27 cellular contexts compared by ENCODE assay signal in the genomic region with DNA sequence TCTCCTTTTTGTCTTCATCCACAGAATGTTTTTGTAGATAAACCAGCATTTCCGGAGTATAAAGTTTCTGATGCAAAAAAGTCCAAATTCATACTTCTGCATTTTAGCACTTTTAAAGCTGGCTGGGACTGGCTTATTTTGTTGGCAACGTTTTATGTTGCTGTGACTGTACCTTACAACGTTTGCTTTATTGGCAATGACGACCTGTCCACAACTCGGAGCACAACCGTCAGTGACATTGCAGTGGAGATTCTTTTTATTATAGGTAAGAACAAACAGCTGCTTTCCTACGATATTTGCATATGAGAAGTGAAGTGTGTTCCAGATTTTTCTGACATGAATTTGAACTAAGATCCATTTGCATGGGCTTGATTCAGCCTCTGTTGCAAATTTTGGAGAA.
DNase-seq lines count a peak whose midpoint lies in the region; ATAC-seq, FAIRE-seq and TF ChIP-seq lines count a peak whose summit lies in the region.
"Had no signal": no experiment of that assay in that cellular context is flagged by ENCODE, and none has a peak within 500 bp of the region (broad histone marks: within the 10 kb centered on the region; RNA-seq: fewer than 3 reads in every experiment).

No MANE protein-coding gene starts in this region.

- intact Hi-C loops in GM12878 (cut with micrococcal nuclease; ENCODE audit: unreplicated experiment) (loop anchor here (5.0 to 10.0 kb wide), 2 partner anchors 135 to 283 kb away; no protein-coding TSS in a partner anchor), sigmoid colon (cut with DNase I) (loop anchor here (2.0 kb wide), 1 partner anchor 519 kb away; no protein-coding TSS in a partner anchor)

- H3K36me3 ChIP-seq in OCI-LY1 (ENCODE audit: insufficient read depth, low read length) (no peaks in the 10 kb centered on the region), GM12878 (ENCODE audit: control insufficient read depth in 2 of 2, insufficient read depth in 2 of 2, low read length in 1 of 2) (no peaks in the 10 kb centered on the region), sigmoid colon (no peaks in the 10 kb centered on the region)
- H3K36me3 ChIP-seq: tibial nerve had no signal

- no peaks in the 10 kb centered on the region for H3K27me3 Mint-ChIP-seq in stimulated activated naive CD8-positive, alpha-beta T cell treated with anti-CD3 and anti-CD28 coated beads, Interleukin-15, Interleukin-2, amounts not matched to agents 100 ng/mL and 50 ng/mL, for 24 hours
- no peaks in the 10 kb centered on the region for H3K27me3 Mint-ChIP-seq in stimulated activated naive CD8-positive, alpha-beta T cell treated with anti-CD3 and anti-CD28 coated beads, Interleukin-15, amount 100 ng/mL, for 72 hours
- no peaks in the 10 kb centered on the region for H3K27me3 Mint-ChIP-seq in progenitor cell of endocrine pancreas
- H3K27me3 Mint-ChIP-seq: activated T-cell treated with anti-CD3 and anti-CD28 coated beads, Interleukin-2, amount 50 U/mL, for 24 hours; natural killer cell treated with Interleukin-12 subunit alpha and Interleukin-12 subunit beta and Interleukin-15 and Interleukin-18, amount 100 ng/mL, for 72 hours had no signal

- peaks cover 18% of the 10 kb centered on the region for H3K4me1 Mint-ChIP-seq in stimulated activated naive CD8-positive, alpha-beta T cell treated with anti-CD3 and anti-CD28 coated beads, Interleukin-15, Interleukin-2, amounts not matched to agents 100 ng/mL and 50 ng/mL, for 24 hours (ENCODE audit: low read depth)
- H3K4me1 Mint-ChIP-seq in stimulated activated naive CD8-positive, alpha-beta T cell treated with anti-CD3 and anti-CD28 coated beads, Interleukin-15, amount 100 ng/mL, for 72 hours, result no peaks in the 10 kb centered on the region
- no peaks in the 10 kb centered on the region for H3K4me1 Mint-ChIP-seq in progenitor cell of endocrine pancreas (ENCODE audit: low read depth)

- H3F3A ChIP-seq in OCI-LY1 (ENCODE audit: insufficient read depth, low read length), result no peaks in the 10 kb centered on the region

- no peak for FAIRE-seq in GM12878 (lab: Jason Lieb, UNC)
- FAIRE-seq: A204.1, keratinocyte had no signal

- peak overlapping the region; percentile 51 for H3K4me2 ChIP-seq in OCI-LY1 (ENCODE audit: low read length)
- H3K4me2 ChIP-seq in GM12878 (ENCODE audit: control insufficient read depth, insufficient read depth), result peak overlapping the region; percentile 56

- TF ChIP-seq CTCF in OCI-LY1 (IDR thresholded peaks at IDR 0.05; ENCODE audit: low read length) (no peak), GM12878 (IDR thresholded peaks at IDR 0.05 in 2 of 3, conservative IDR thresholded peaks at IDR 0.05 in 1 of 3; ENCODE audit: control insufficient read depth in 2 of 3, extremely low read depth in 1 of 3, insufficient read depth in 1 of 3, low read depth in 3 of 3, low read length in 3 of 3) (no peak), sigmoid colon (IDR thresholded peaks at IDR 0.05) (no peak), progenitor cell of endocrine pancreas (IDR thresholded peaks at IDR 0.05; ENCODE audit: unreplicated experiment) (no peak)

- SMC1A ChIA-PET in GM12878 (lab: Charles Lee; ENCODE audit: uncharacterized antibody, unreplicated experiment), result interaction anchor here (1.9 to 3.3 kb wide), 2 partner anchors 194 to 519 kb away, joined by 8 to 53 read pairs; no protein-coding TSS in a partner anchor

- no peak overlapping the region for H2AFZ ChIP-seq in OCI-LY1 (ENCODE audit: low read length)
- H2AFZ ChIP-seq in GM12878 (ENCODE audit: control insufficient read depth, low read depth, low read length), result peak overlapping the region; percentile 9

- H3K27me3 ChIP-seq in OCI-LY1 (ENCODE audit: insufficient read depth, low read length), result no peaks in the 10 kb centered on the region
- no peaks in the 10 kb centered on the region for H3K27me3 ChIP-seq in GM12878 (replicated peaks in 1 of 2; ENCODE audit: control insufficient read depth in 2 of 2, insufficient read depth in 2 of 2, low read length in 1 of 2)
- no peaks in the 10 kb centered on the region for H3K27me3 ChIP-seq in sigmoid colon
- H3K27me3 ChIP-seq: body of pancreas, tibial nerve had no signal

- no peaks in the 10 kb centered on the region for H3K79me2 ChIP-seq in OCI-LY1 (ENCODE audit: insufficient read depth, low read length)
- no peaks in the 10 kb centered on the region for H3K79me2 ChIP-seq in GM12878 (ENCODE audit: control insufficient read depth, insufficient read depth, low read length)

- H3K9me2 ChIP-seq in OCI-LY1 (ENCODE audit: low read depth, low read length), result no peaks in the 10 kb centered on the region

- WGBS in GM12878 (ENCODE audit: insufficient coverage, insufficient replicate concordance, low lambda C conversion rate, missing lambda C conversion rate), result 0% methylated on average over 7 of the region's 7 CpGs
- 14 to 25% methylated on average over 7 of the region's 7 CpGs for WGBS in sigmoid colon, 2 donors

- H3K4me3 ChIP-seq in OCI-LY1 (ENCODE audit: low read depth, low read length, poor library complexity, severe bottlenecking) (peak overlapping the region; percentile 43), GM12878 (peak overlapping the region; percentile 15; the same call in 1 of the 2 replicates), sigmoid colon (no peak overlapping the region)
- H3K4me3 ChIP-seq: body of pancreas, SK-N-MC, tibial nerve had no signal

- CTCF ChIA-PET in GM12878 (lab: Yijun Ruan, JAX), result interaction anchor here (1.4 to 6.7 kb wide), 9 partner anchors 16 to 523 kb away, joined by 3 to 72 read pairs (median 15); no protein-coding TSS in a partner anchor

- H3K9me3 Mint-ChIP-seq in stimulated activated naive CD8-positive, alpha-beta T cell treated with anti-CD3 and anti-CD28 coated beads, Interleukin-15, Interleukin-2, amounts not matched to agents 100 ng/mL and 50 ng/mL, for 24 hours, result no peaks in the 10 kb centered on the region
- H3K9me3 Mint-ChIP-seq in stimulated activated naive CD8-positive, alpha-beta T cell treated with anti-CD3 and anti-CD28 coated beads, Interleukin-15, amount 100 ng/mL, for 72 hours, result no peaks in the 10 kb centered on the region
- peaks cover 4% of the 10 kb centered on the region for H3K9me3 Mint-ChIP-seq in progenitor cell of endocrine pancreas (ENCODE audit: low read depth)
- H3K9me3 Mint-ChIP-seq: activated T-cell treated with anti-CD3 and anti-CD28 coated beads, Interleukin-2, amount 50 U/mL, for 24 hours had no signal

- no peak for TF ChIP-seq RAD21 in GM12878 (IDR thresholded peaks at IDR 0.05; ENCODE audit: insufficient read depth, low read depth, low read length)

- DNase-seq in stimulated activated naive CD8-positive, alpha-beta T cell treated with anti-CD3 and anti-CD28 coated beads, Interleukin-15, amount 100 ng/mL, for 72 hours, result no peak
- DNase-seq in GM12878 (ENCODE audit: low read depth, low spot score) (no peak), sigmoid colon (no peak), progenitor cell of endocrine pancreas (ENCODE audit: low spot score, unreplicated experiment) (no peak), middle frontal gyrus (ENCODE audit: extremely low spot score, low spot score) (no peak)
- DNase-seq: activated CD4-positive, alpha-beta T cell treated with anti-CD3 and anti-CD28 coated beads for 48 hours; activated gamma-delta T cell treated with Interleukin-2 at 50 U/mL for 16 hours; activated T-cell treated with anti-CD3 and anti-CD28 coated beads, Interleukin-2, amount 50 U/mL, for 24 hours; body of pancreas; cerebellar nuclear complex; glutamatergic neuron; GOT3; HFFc6; midbrain; NCI-H1048; NCI-H1694; NCI-H2171; NCI-H524; T-helper 2 cell had no signal

- in situ Hi-C loops in GM12878 (cut with MboI), result loop anchor here (5.0 kb wide), 2 partner anchors 195 to 520 kb away; no protein-coding TSS in a partner anchor

- no TSS peak for BruUV-seq in GM12878 (replicated peaks; lab: Mats Ljungman, UMichigan)

- TF ChIP-seq EP300 in GM12878 (IDR thresholded peaks at IDR 0.05; ENCODE audit: borderline replicate concordance in 1 of 2, control insufficient read depth in 1 of 2, low read depth in 2 of 2, low read length in 2 of 2), result no peak
- no peak for TF ChIP-seq EP300 in sigmoid colon (IDR thresholded peaks at IDR 0.05)

- no peaks in the 10 kb centered on the region for H3K9me3 ChIP-seq in OCI-LY1 (ENCODE audit: low read length)
- H3K9me3 ChIP-seq in GM12878 (replicated peaks; ENCODE audit: control insufficient read depth, insufficient read depth, low read length), result no peaks in the 10 kb centered on the region
- no peaks in the 10 kb centered on the region for H3K9me3 ChIP-seq in sigmoid colon
- H3K9me3 ChIP-seq: body of pancreas, tibial nerve had no signal

- POLR2A ChIA-PET in GM12878 (lab: Charles Lee), result no interaction called here

- H3K36me3 Mint-ChIP-seq in stimulated activated naive CD8-positive, alpha-beta T cell treated with anti-CD3 and anti-CD28 coated beads, Interleukin-15, Interleukin-2, amounts not matched to agents 100 ng/mL and 50 ng/mL, for 24 hours (ENCODE audit: low read depth), result no peaks in the 10 kb centered on the region
- H3K36me3 Mint-ChIP-seq in progenitor cell of endocrine pancreas (ENCODE audit: insufficient read depth), result peaks cover 7% of the 10 kb centered on the region
- H3K36me3 Mint-ChIP-seq: natural killer cell treated with Interleukin-12 subunit alpha and Interleukin-12 subunit beta and Interleukin-15 and Interleukin-18, amount 100 ng/mL, for 72 hours had no signal

- peak overlapping the region; percentile 93 for H3K27ac ChIP-seq in OCI-LY1 (ENCODE audit: low read depth, low read length, poor library complexity, severe bottlenecking)
- H3K27ac ChIP-seq in GM12878 (ENCODE audit: control insufficient read depth, insufficient read depth), result 0 out of 2 replicates have a peak overlapping the region, but pooled peaks have one; percentile 1
- H3K27ac ChIP-seq in sigmoid colon, result no peak overlapping the region
- H3K27ac ChIP-seq: body of pancreas, SK-N-MC, tibial nerve had no signal

- H3K9ac ChIP-seq in OCI-LY1 (ENCODE audit: low read length) (peak overlapping the region; percentile 64), GM12878 (ENCODE audit: control insufficient read depth, insufficient read depth, low read length) (no peak overlapping the region)

- no peak overlapping the region for H3K27ac Mint-ChIP-seq in stimulated activated naive CD8-positive, alpha-beta T cell treated with anti-CD3 and anti-CD28 coated beads, Interleukin-15, Interleukin-2, amounts not matched to agents 100 ng/mL and 50 ng/mL, for 24 hours
- no peak overlapping the region for H3K27ac Mint-ChIP-seq in stimulated activated naive CD8-positive, alpha-beta T cell treated with anti-CD3 and anti-CD28 coated beads, Interleukin-15, amount 100 ng/mL, for 72 hours
- no peak overlapping the region for H3K27ac Mint-ChIP-seq in progenitor cell of endocrine pancreas
- H3K27ac Mint-ChIP-seq: activated T-cell treated with anti-CD3 and anti-CD28 coated beads, Interleukin-2, amount 50 U/mL, for 24 hours; HFFc6; natural killer cell treated with Interleukin-12 subunit alpha and Interleukin-12 subunit beta and Interleukin-15 and Interleukin-18, amount 100 ng/mL, for 72 hours had no signal

- TF ChIP-seq POLR2A in GM12878 (IDR thresholded peaks at IDR 0.05; ENCODE audit: low read depth, low read length) (no peak), sigmoid colon (IDR thresholded peaks at IDR 0.05) (no peak)

- RAD21 ChIA-PET in GM12878 (lab: Charles Lee; ENCODE audit: unreplicated experiment), result interaction anchor here (1.0 to 3.7 kb wide), 4 partner anchors 21 to 519 kb away, joined by 3 to 31 read pairs (median 14); no protein-coding TSS in a partner anchor

- ATAC-seq in stimulated activated naive CD8-positive, alpha-beta T cell treated with anti-CD3 and anti-CD28 coated beads, Interleukin-15, amount 100 ng/mL, for 72 hours, result no peak
- ATAC-seq in GM12878 (peak; percentile 50), GM21723 (IDR thresholded peaks at IDR 0.05; ENCODE audit: unreplicated experiment) (no peak)
- ATAC-seq: body of pancreas; natural killer cell treated with Interleukin-12 subunit alpha and Interleukin-12 subunit beta and Interleukin-15 and Interleukin-18, amount 100 ng/mL, for 72 hours had no signal

- H4K20me1 ChIP-seq in OCI-LY1 (ENCODE audit: insufficient read depth, low read length), result no peaks in the 10 kb centered on the region
- H4K20me1 ChIP-seq in GM12878 (ENCODE audit: control insufficient read depth, insufficient read depth), result no peaks in the 10 kb centered on the region

- peaks cover 68% of the 10 kb centered on the region for H3K4me1 ChIP-seq in OCI-LY1 (ENCODE audit: insufficient read depth, low read length, severe bottlenecking)
- peaks cover 14% of the 10 kb centered on the region for H3K4me1 ChIP-seq in GM12878 (ENCODE audit: control insufficient read depth, insufficient read depth, low read length)
- no peaks in the 10 kb centered on the region for H3K4me1 ChIP-seq in sigmoid colon
- H3K4me1 ChIP-seq: body of pancreas had no signal

- peak overlapping the region; percentile 44 for H3K4me3 Mint-ChIP-seq in stimulated activated naive CD8-positive, alpha-beta T cell treated with anti-CD3 and anti-CD28 coated beads, Interleukin-15, Interleukin-2, amounts not matched to agents 100 ng/mL and 50 ng/mL, for 24 hours
- H3K4me3 Mint-ChIP-seq in stimulated activated naive CD8-positive, alpha-beta T cell treated with anti-CD3 and anti-CD28 coated beads, Interleukin-15, amount 100 ng/mL, for 72 hours, result no peak overlapping the region
- no peak overlapping the region for H3K4me3 Mint-ChIP-seq in progenitor cell of endocrine pancreas (ENCODE audit: low read depth)
- H3K4me3 Mint-ChIP-seq: activated T-cell treated with anti-CD3 and anti-CD28 coated beads, Interleukin-2, amount 50 U/mL, for 24 hours; HFFc6; natural killer cell treated with Interleukin-12 subunit alpha and Interleukin-12 subunit beta and Interleukin-15 and Interleukin-18, amount 100 ng/mL, for 72 hours had no signal

Comparison
In these comparisons a context has a peak if more than half of its experiments do, and no peak if none do; other contexts are left out.
1. H3K27ac ChIP-seq: peak in OCI-LY1 (single experiment) and GM12878 (single experiment); none in sigmoid colon (0 of 4).
2. H3K4me3 ChIP-seq: peak in OCI-LY1 (single experiment) and GM12878 (single experiment); none in sigmoid colon (0 of 4).